ENCODE assay signal across 22 cellular contexts in genomic region chr7:125032943-125033342, GRCh38.
"Had no signal": no experiment of that assay in that cellular context is flagged by ENCODE, and none has a peak within 500 bp of the region (broad histone marks: within the 10 kb centered on the region; RNA-seq: fewer than 3 reads in every experiment).

No MANE protein-coding gene starts in this region.

- H3K4me3 ChIP-seq: ascending aorta, body of pancreas, coronary artery, SJSA1 had no signal

- H3K4me1 ChIP-seq: ascending aorta, body of pancreas, SJSA1 had no signal

- H3K9me3 ChIP-seq: ascending aorta, body of pancreas, SJSA1 had no signal

- DNase-seq: activated B cell treated with CpG ODN at 0.5 μM for 24 hours; activated CD4-positive, alpha-beta T cell treated with anti-CD3 and anti-CD28 coated beads for 1 hour; activated CD4-positive, alpha-beta T cell treated with anti-CD3 and anti-CD28 coated beads, Interleukin-2, amount 10 ng/mL, durations not matched to agents 24 days and 14 days; activated CD4-positive, alpha-beta T cell treated with anti-CD3 and anti-CD28 coated beads, Interleukin-2, amount 50 U/mL, for 48 hours; activated CD8-positive, alpha-beta memory T cell treated with anti-CD3 and anti-CD28 coated beads, Interleukin-2, amount 10 ng/mL, durations not matched to agents 7 days and 5 days; activated effector memory CD4-positive, alpha-beta T cell treated with anti-CD3 and anti-CD28 coated beads, Interleukin-2, amount 50 U/mL, for 16 hours; activated naive CD4-positive, alpha-beta T cell treated with Interleukin-2 at 50 U/mL for 16 hours; activated naive CD8-positive, alpha-beta T cell treated with anti-CD3 and anti-CD28 coated beads, Interleukin-2, amount 50 U/mL, for 24 hours; activated T-cell treated with anti-CD3 and anti-CD28 coated beads, Interleukin-2, amount 50 U/mL, for 24 hours; amniotic stem cell; central memory CD4-positive, alpha-beta T cell; Karpas-422; NCI-H1417; NCI-H526 treated with DMSO at 0.1 percent for 48 hours; PC-3; SW 1271 had no signal

- ATAC-seq: activated CD8-positive, alpha-beta memory T cell treated with anti-CD3 and anti-CD28 coated beads, Interleukin-2, amount 10 ng/mL, durations not matched to agents 7 days and 5 days; activated naive CD4-positive, alpha-beta T cell treated with anti-CD3 and anti-CD28 coated beads, Interleukin-2, amount 50 U/mL, for 72 hours; activated naive CD8-positive, alpha-beta T cell treated with anti-CD3 and anti-CD28 coated beads, Interleukin-2, amount 50 U/mL, for 24 hours; body of pancreas; PC-3; SK-N-SH treated with all-trans-retinoic acid at 6 μM for 48 hours had no signal

- H3K36me3 ChIP-seq: ascending aorta, SJSA1 had no signal

- H3K27ac ChIP-seq: ascending aorta, body of pancreas, coronary artery, SJSA1 had no signal

- H3K27me3 ChIP-seq: ascending aorta, body of pancreas, SJSA1 had no signal
